13 cellular contexts compared by ENCODE assay signal in the genomic region with DNA sequence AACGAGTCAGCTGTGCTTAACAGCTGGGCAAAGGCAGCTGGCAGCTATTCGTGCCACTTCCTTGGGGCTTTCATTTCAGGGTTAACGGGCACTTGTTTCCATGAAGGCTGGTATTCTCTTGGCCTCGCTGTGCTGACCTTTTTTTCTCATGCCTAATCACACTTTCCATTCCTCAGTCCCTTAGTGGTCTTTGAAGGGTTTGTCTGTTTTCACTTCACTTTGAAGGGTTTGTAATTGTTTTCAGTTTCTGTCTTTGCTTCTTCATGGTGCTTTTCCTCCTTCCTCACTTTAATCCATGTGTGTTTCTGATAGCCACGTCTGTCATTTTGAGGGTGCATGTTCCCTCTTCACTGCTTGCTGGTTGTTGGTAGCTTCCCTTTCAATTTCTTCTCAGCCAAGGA. TPM values are rescaled to one million over a fixed set of nuclear protein-coding genes. Genes with fewer than 3 reads are reported as not detected.
DNase-seq lines count a peak whose midpoint lies in the region; ATAC-seq and FAIRE-seq lines count a peak whose summit lies in the region.
"Had no signal": no experiment of that assay in that cellular context is flagged by ENCODE, and none has a peak within 500 bp of the region (broad histone marks: within the 10 kb centered on the region; RNA-seq: fewer than 3 reads in every experiment).

No MANE protein-coding gene starts in this region.

- DNase-seq in CD4-positive, alpha-beta memory T cell = no peak
- no peak for DNase-seq in GM18507 (ENCODE audit: extremely low spot score, insufficient read length, low read depth)
- DNase-seq in activated T-cell treated with anti-CD3 and anti-CD28 coated beads, Interleukin-2, amount 50 U/mL, for 72 hours = no peak
- DNase-seq in naive thymus-derived CD8-positive, alpha-beta T cell = no peak
- DNase-seq in NCI-H446 treated with DMSO at 0.1 percent for 48 hours (lab: John Stamatoyannopoulos, UW) = no peak
- DNase-seq: NCI-H226 had no signal

- CTCF ChIA-PET in CD4-positive, alpha-beta memory T cell (lab: Charles Lee; ENCODE audit: partially characterized antibody) = no interaction called here

- no peaks in the 10 kb centered on the region for H3K4me1 ChIP-seq in CD4-positive, alpha-beta memory T cell (ENCODE audit: insufficient read depth, low read length)
- H3K4me1 ChIP-seq: neural progenitor cell had no signal

- ATAC-seq in activated T-cell treated with anti-CD3 and anti-CD28 coated beads, Interleukin-2, amount 50 U/mL, for 72 hours (replicated peaks in 1 of 2) = peak; percentile 55 to 65
- ATAC-seq in naive thymus-derived CD8-positive, alpha-beta T cell = no peak
- ATAC-seq in HG03108 (IDR thresholded peaks at IDR 0.05; ENCODE audit: unreplicated experiment) (no peak), GM18861 (IDR thresholded peaks at IDR 0.05; ENCODE audit: unreplicated experiment) (no peak), GM21367 (IDR thresholded peaks at IDR 0.05; ENCODE audit: unreplicated experiment) (no peak)
- ATAC-seq: Right ventricle myocardium inferior had no signal

- POLR2A ChIA-PET in CD4-positive, alpha-beta memory T cell (lab: Charles Lee; ENCODE audit: partially characterized antibody) = no interaction called here
- POLR2A ChIA-PET in naive thymus-derived CD8-positive, alpha-beta T cell (lab: Charles Lee) = interaction anchor here (1.1 kb wide), 1 partner anchor 33 kb away, joined by 4 read pairs; no protein-coding TSS in a partner anchor

- peaks cover 45% of the 10 kb centered on the region for H3K36me3 ChIP-seq in CD4-positive, alpha-beta memory T cell (ENCODE audit: insufficient read depth, low read length)
- H3K36me3 ChIP-seq: neural progenitor cell had no signal

- FAIRE-seq in GM18507 (lab: Jason Lieb, UNC) = peak; percentile 85
- FAIRE-seq: keratinocyte had no signal

- no peaks in the 10 kb centered on the region for H3K27me3 Mint-ChIP-seq in CD4-positive, alpha-beta memory T cell
- H3K27me3 Mint-ChIP-seq in activated T-cell treated with anti-CD3 and anti-CD28 coated beads, Interleukin-2, amount 50 U/mL, for 72 hours (ENCODE audit: low read depth) = no peaks in the 10 kb centered on the region
- H3K27me3 Mint-ChIP-seq in naive thymus-derived CD8-positive, alpha-beta T cell = no peaks in the 10 kb centered on the region

- peaks cover 26 to 39% of the 10 kb centered on the region in 2 donors for H3K36me3 Mint-ChIP-seq in CD4-positive, alpha-beta memory T cell
- peaks cover 0 to 5% of the 10 kb centered on the region in 2 donors for H3K36me3 Mint-ChIP-seq in activated T-cell treated with anti-CD3 and anti-CD28 coated beads, Interleukin-2, amount 50 U/mL, for 72 hours (ENCODE audit: insufficient read depth in 2 of 2)
- H3K36me3 Mint-ChIP-seq in naive thymus-derived CD8-positive, alpha-beta T cell = peaks cover 0 to 83% (median 2%) of the 10 kb centered on the region in 3 donors

- intact Hi-C loops in CD4-positive, alpha-beta memory T cell (cut with micrococcal nuclease) = no loop called here

- no peak overlapping the region for H3K4me3 ChIP-seq in CD4-positive, alpha-beta memory T cell (ENCODE audit: low read length in 2 of 2)
- H3K4me3 ChIP-seq: coronary artery, neural progenitor cell had no signal

- H3K4me3 Mint-ChIP-seq in CD4-positive, alpha-beta memory T cell = no peak overlapping the region
- H3K4me3 Mint-ChIP-seq in activated T-cell treated with anti-CD3 and anti-CD28 coated beads, Interleukin-2, amount 50 U/mL, for 72 hours = peak overlapping the region in 1 of 2 donors; percentile 9
- H3K4me3 Mint-ChIP-seq in naive thymus-derived CD8-positive, alpha-beta T cell = no peak overlapping the region
- H3K4me3 Mint-ChIP-seq: neural progenitor cell had no signal

- H3K9me3 Mint-ChIP-seq in CD4-positive, alpha-beta memory T cell = no peaks in the 10 kb centered on the region
- no peaks in the 10 kb centered on the region for H3K9me3 Mint-ChIP-seq in activated T-cell treated with anti-CD3 and anti-CD28 coated beads, Interleukin-2, amount 50 U/mL, for 72 hours
- no peaks in the 10 kb centered on the region for H3K9me3 Mint-ChIP-seq in naive thymus-derived CD8-positive, alpha-beta T cell
- H3K9me3 Mint-ChIP-seq: neural progenitor cell had no signal

- no peaks in the 10 kb centered on the region for H3K27me3 ChIP-seq in CD4-positive, alpha-beta memory T cell (ENCODE audit: insufficient read depth, low read length)
- H3K27me3 ChIP-seq: neural progenitor cell had no signal

- peaks cover 0 to 11% (median 6%) of the 10 kb centered on the region in 4 donors for H3K4me1 Mint-ChIP-seq in CD4-positive, alpha-beta memory T cell
- peaks cover 22% of the 10 kb centered on the region for H3K4me1 Mint-ChIP-seq in activated T-cell treated with anti-CD3 and anti-CD28 coated beads, Interleukin-2, amount 50 U/mL, for 72 hours (ENCODE audit: low read depth)
- H3K4me1 Mint-ChIP-seq in naive thymus-derived CD8-positive, alpha-beta T cell = peaks cover 0 to 11% (median 5%) of the 10 kb centered on the region in 4 donors

- H3K27ac Mint-ChIP-seq in CD4-positive, alpha-beta memory T cell = peak overlapping the region in 6 of 7 donors; percentile 61 to 89 (median 77)
- peak overlapping the region; percentile 23 for H3K27ac Mint-ChIP-seq in activated T-cell treated with anti-CD3 and anti-CD28 coated beads, Interleukin-2, amount 50 U/mL, for 72 hours
- peak overlapping the region in 7 of 10 donors; percentile 4 to 79 (median 63) for H3K27ac Mint-ChIP-seq in naive thymus-derived CD8-positive, alpha-beta T cell
- H3K27ac Mint-ChIP-seq: neural progenitor cell had no signal

- no peak overlapping the region for H3K27ac ChIP-seq in CD4-positive, alpha-beta memory T cell (ENCODE audit: low read depth, low read length)
- H3K27ac ChIP-seq: coronary artery, neural progenitor cell had no signal

- no peaks in the 10 kb centered on the region for H3K9me3 ChIP-seq in CD4-positive, alpha-beta memory T cell (ENCODE audit: control insufficient read depth in 1 of 2, low read length in 2 of 2)

RNA-seq across cellular contexts. Expression of gene PPIL2, which starts 24.6 kb away (rescaled TPM):
- total RNA-seq in CD4-positive, alpha-beta memory T cell = 10 to 100 TPM; 75.5 to 81.4 TPM
- 10 to 100 TPM; 12.0 to 38.9 TPM for polyA plus RNA-seq in CD4-positive, alpha-beta memory T cell
- 10 to 100 TPM; 36.4 to 39.5 TPM for total RNA-seq in activated T-cell treated with anti-CD3 and anti-CD28 coated beads, Interleukin-2, amount 50 U/mL, for 72 hours
- total RNA-seq in naive thymus-derived CD8-positive, alpha-beta T cell = 10 to 100 TPM; 78.0 to 79.0 TPM
- polyA plus RNA-seq in naive thymus-derived CD8-positive, alpha-beta T cell = 10 to 100 TPM; 19.3 to 44.5 (median 19.8) TPM

RNA-seq across cellular contexts. Expression of gene YPEL1, which starts 45.2 kb away (rescaled TPM):
- 1 to 10 TPM; 8.0 to 9.8 TPM for total RNA-seq in CD4-positive, alpha-beta memory T cell
- 1 to 10 TPM; 4.9 to 5.3 TPM for polyA plus RNA-seq in CD4-positive, alpha-beta memory T cell
- total RNA-seq in activated T-cell treated with anti-CD3 and anti-CD28 coated beads, Interleukin-2, amount 50 U/mL, for 72 hours = 1 to 10 TPM; 2.5 to 4.4 TPM
- 1 to 10 TPM; 5.3 to 6.7 TPM for total RNA-seq in naive thymus-derived CD8-positive, alpha-beta T cell
- polyA plus RNA-seq in naive thymus-derived CD8-positive, alpha-beta T cell = 10 to 100 TPM in 1 of 3 donors, 1 to 10 TPM in 2; 1.8 to 15.3 (median 3.3) TPM

RNA-seq across cellular contexts. Expression of gene SDF2L1, which starts 48.3 kb away (rescaled TPM):
- 10 to 100 TPM; 39.6 to 44.3 TPM for total RNA-seq in CD4-positive, alpha-beta memory T cell
- polyA plus RNA-seq in CD4-positive, alpha-beta memory T cell = 10 to 100 TPM; 78.0 to 99.1 TPM
- 10 to 100 TPM; 22.8 to 29.9 TPM for total RNA-seq in activated T-cell treated with anti-CD3 and anti-CD28 coated beads, Interleukin-2, amount 50 U/mL, for 72 hours
- 10 to 100 TPM; 23.2 to 27.8 TPM for total RNA-seq in naive thymus-derived CD8-positive, alpha-beta T cell
- 10 to 100 TPM; 63.1 to 68.9 (median 63.4) TPM for polyA plus RNA-seq in naive thymus-derived CD8-positive, alpha-beta T cell

RNA-seq across cellular contexts. Expression of gene CCDC116, which starts 57.8 kb away (rescaled TPM):
- total RNA-seq in CD4-positive, alpha-beta memory T cell = under 1 TPM; 0.19 to 0.29 TPM
- polyA plus RNA-seq in CD4-positive, alpha-beta memory T cell = not detected
- total RNA-seq in activated T-cell treated with anti-CD3 and anti-CD28 coated beads, Interleukin-2, amount 50 U/mL, for 72 hours = under 1 TPM; 0.22 to 0.51 TPM
- under 1 TPM; 0.34 to 0.93 TPM for total RNA-seq in naive thymus-derived CD8-positive, alpha-beta T cell
- polyA plus RNA-seq in naive thymus-derived CD8-positive, alpha-beta T cell = not detected

Comparison
In these comparisons a context has a peak if more than half of its experiments do, and no peak if none do; other contexts are left out.
1. H3K27ac Mint-ChIP-seq: peak in every context shown above with its lines; median percentile 77 in CD4-positive, alpha-beta memory T cell; 63 in naive thymus-derived CD8-positive, alpha-beta T cell; 23 in activated T-cell treated with anti-CD3 and anti-CD28 coated beads, Interleukin-2, amount 50 U/mL, for 72 hours.
2. ATAC-seq: peak in activated T-cell treated with anti-CD3 and anti-CD28 coated beads, Interleukin-2, amount 50 U/mL, for 72 hours (2 of 2); none in naive thymus-derived CD8-positive, alpha-beta T cell (0 of 2), HG03108 (single experiment), GM18861 (single experiment) and GM21367 (single experiment).